Comparison of ENCODE assay signal across 17 cellular contexts in genomic region chr22:32561163-32561562, GRCh38.
"Had no signal": no experiment of that assay in that cellular context is flagged by ENCODE, and none has a peak within 500 bp of the region (broad histone marks: within the 10 kb centered on the region; RNA-seq: fewer than 3 reads in every experiment).

No MANE protein-coding gene starts in this region.

- H3K4me3 ChIP-seq: colonic mucosa, lung, stomach, upper lobe of left lung had no signal

- H3K79me2 ChIP-seq: parathyroid adenoma had no signal

- H3K9ac ChIP-seq: parathyroid adenoma had no signal

- H3K4me1 ChIP-seq: parathyroid adenoma had no signal

- H2AFZ ChIP-seq: parathyroid adenoma had no signal

- H3K27ac ChIP-seq: colonic mucosa, foreskin keratinocyte, neutrophil, parathyroid adenoma, stomach, WERI-Rb-1 had no signal

- H3K36me3 ChIP-seq: colonic mucosa, neutrophil, stomach, upper lobe of left lung, WERI-Rb-1 had no signal

- H3K27me3 ChIP-seq: colonic mucosa, upper lobe of left lung had no signal

- H3K9me3 ChIP-seq: colonic mucosa, neutrophil, stomach, upper lobe of left lung had no signal

- DNase-seq: activated CD4-positive, alpha-beta T cell treated with anti-CD3 and anti-CD28 coated beads, Interleukin-2, amount 10 ng/mL, durations not matched to agents 7 days and 5 days; activated CD4-positive, CD25-positive, alpha-beta regulatory T cell treated with anti-CD3 and anti-CD28 coated beads, Interleukin-2, amount 50 U/mL, for 72 hours; activated CD8-positive, alpha-beta T cell treated with anti-CD3 and anti-CD28 coated beads for 36 hours; aorta; colonic mucosa; midbrain; natural killer cell; right cardiac atrium; stimulated activated CD4-positive, alpha-beta T cell treated with anti-CD3 and anti-CD28 coated beads, Interleukin-2, amount 100 ng/mL, for 24 hours; stomach; T-cell; upper lobe of left lung; WERI-Rb-1 had no signal
